6 cellular contexts compared by ENCODE assay signal in the genomic region with DNA sequence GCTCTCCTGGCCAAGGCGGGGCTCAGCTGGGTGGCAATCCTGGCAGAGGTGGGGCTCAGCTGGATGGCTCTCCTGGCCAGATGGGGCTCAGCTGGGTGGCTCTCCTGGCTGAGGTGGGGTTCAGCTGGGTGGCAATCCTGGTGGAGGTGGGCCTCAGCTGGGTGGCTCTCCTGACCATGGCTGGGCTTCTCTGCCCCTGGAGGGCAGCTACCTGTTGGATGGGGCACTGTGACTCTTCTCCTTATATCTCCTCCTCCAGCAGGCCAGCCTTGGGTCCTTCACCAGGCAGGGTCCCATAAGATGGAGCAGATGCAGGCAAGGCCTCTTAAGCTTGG. TPM values are rescaled to one million over a fixed set of nuclear protein-coding genes. Genes with fewer than 3 reads are reported as not detected.
"Had no signal": no experiment of that assay in that cellular context is flagged by ENCODE, and none has a peak within 500 bp of the region (broad histone marks: within the 10 kb centered on the region; RNA-seq: fewer than 3 reads in every experiment).

No MANE protein-coding gene starts in this region.

- H3K27ac Mint-ChIP-seq: GM23338, H9, IgD-negative memory B cell had no signal

- H3K27me3 Mint-ChIP-seq: IgD-negative memory B cell had no signal

- H3K27ac ChIP-seq: KMS-11 had no signal

- H3K4me3 ChIP-seq: GM23338 had no signal

- H3K4me1 Mint-ChIP-seq: GM23338, H9 had no signal

- H3K36me3 Mint-ChIP-seq: IgD-negative memory B cell had no signal

- H3K9ac ChIP-seq: KMS-11 had no signal

- H2AFZ ChIP-seq: GM23338 had no signal

- ATAC-seq: GM23338 had no signal

- FAIRE-seq: H1 had no signal

- DNase-seq: H9 had no signal

- H3K4me2 ChIP-seq: GM23338, KMS-11 had no signal

- H3K4me3 Mint-ChIP-seq: GM23338, H9, IgD-negative memory B cell had no signal

RNA-seq across cellular contexts. Expression of a gene that starts 16.7 kb away (rescaled TPM):
- total RNA-seq: HT-29 had no signal

RNA-seq across cellular contexts. Expression of a gene that starts 28.3 kb away (rescaled TPM):
- total RNA-seq: HT-29 had no signal
- polyA plus RNA-seq: IgD-negative memory B cell had no signal
